Comparison of ENCODE assay signal across 8 cellular contexts in the genomic region with DNA sequence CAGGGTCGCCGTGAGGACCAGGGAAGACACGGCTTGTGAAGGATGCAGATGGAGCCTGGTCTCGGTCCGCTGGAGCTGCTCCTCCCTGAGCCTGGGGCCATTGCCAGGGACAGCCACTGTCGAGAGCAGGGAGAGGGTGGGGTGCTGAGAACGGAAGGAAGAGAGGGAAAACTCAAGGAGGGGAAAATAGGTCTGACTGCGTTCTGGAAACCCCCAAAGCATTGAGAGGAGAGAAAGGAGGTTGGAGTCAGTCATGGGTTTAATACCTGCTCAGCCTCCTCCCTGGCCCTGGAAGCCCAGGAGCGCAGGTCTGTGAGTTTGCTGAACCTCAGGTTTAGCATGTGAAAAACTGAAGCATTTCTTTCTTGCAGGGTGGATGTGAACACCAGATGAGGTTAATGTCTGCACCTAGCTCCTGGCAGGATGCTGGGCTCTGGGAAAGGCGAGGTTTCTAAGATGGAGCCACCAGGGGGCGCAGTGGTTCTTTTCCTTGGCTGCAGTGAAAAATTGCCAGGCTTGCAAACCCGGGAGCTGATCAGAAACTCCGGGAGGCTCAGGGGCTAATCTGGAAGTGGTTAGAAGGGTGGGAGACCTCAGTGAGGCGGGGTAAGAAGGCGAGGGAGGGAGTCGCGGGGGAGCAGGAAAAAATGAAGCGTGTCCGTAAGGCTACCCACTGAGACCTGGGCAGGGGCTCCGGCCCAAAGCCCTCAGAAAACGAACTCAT. TPM values are rescaled to one million over a fixed set of nuclear protein-coding genes. Genes with fewer than 3 reads are reported as not detected.
DNase-seq lines count a peak whose midpoint lies in the region; ATAC-seq and TF ChIP-seq lines count a peak whose summit lies in the region.

No MANE protein-coding gene starts in this region.

- H3K4me1 ChIP-seq in CD4-positive, alpha-beta memory T cell (ENCODE audit: insufficient read depth, low read length), result peaks cover 26% of the 10 kb centered on the region
- H3K4me1 ChIP-seq in esophagus squamous epithelium, result peaks cover 0 to 22% (median 6%) of the 10 kb centered on the region in 3 donors

- intact Hi-C loops in CD4-positive, alpha-beta memory T cell (cut with micrococcal nuclease), result loop anchor here (1.0 to 2.0 kb wide), 4 partner anchors 13 to 490 kb away; a partner anchor contains a TSS
- intact Hi-C loops in esophagus squamous epithelium (cut with DNase I), result no loop called here

- peak; percentile 76 to 87 (median 80) for TF ChIP-seq CTCF in esophagus squamous epithelium (IDR thresholded peaks at IDR 0.05)

- H3K9me3 Mint-ChIP-seq in CD4-positive, alpha-beta memory T cell, result peaks cover 0 to 4% (median 0%) of the 10 kb centered on the region in 8 donors
- no peaks in the 10 kb centered on the region for H3K9me3 Mint-ChIP-seq in naive thymus-derived CD8-positive, alpha-beta T cell

- peak overlapping the region in 5 of 7 donors; percentile 25 to 75 (median 65) for H3K27ac Mint-ChIP-seq in CD4-positive, alpha-beta memory T cell
- peak overlapping the region in 5 of 10 donors; percentile 2 to 82 (median 66) for H3K27ac Mint-ChIP-seq in naive thymus-derived CD8-positive, alpha-beta T cell

- H3K4me3 Mint-ChIP-seq in CD4-positive, alpha-beta memory T cell, result peak overlapping the region in 4 of 8 donors; percentile 21 to 58 (median 34)
- peak overlapping the region in 2 of 10 donors; percentile 6 to 11 for H3K4me3 Mint-ChIP-seq in naive thymus-derived CD8-positive, alpha-beta T cell

- no peaks in the 10 kb centered on the region for H3K9me3 ChIP-seq in CD4-positive, alpha-beta memory T cell (ENCODE audit: control insufficient read depth in 1 of 2, low read length in 2 of 2)
- no peaks in the 10 kb centered on the region for H3K9me3 ChIP-seq in esophagus squamous epithelium

- H3K4me1 Mint-ChIP-seq in CD4-positive, alpha-beta memory T cell, result peaks cover 21 to 33% (median 29%) of the 10 kb centered on the region in 4 donors
- H3K4me1 Mint-ChIP-seq in naive thymus-derived CD8-positive, alpha-beta T cell, result peaks cover 14 to 29% (median 24%) of the 10 kb centered on the region in 4 donors

- CTCF ChIA-PET in CD4-positive, alpha-beta memory T cell (lab: Charles Lee; ENCODE audit: partially characterized antibody), result interaction anchor here (0.6 to 8.5 kb wide), 46 partner anchors 9 to 899 kb away, joined by 3 to 124 read pairs (median 6); a partner anchor contains a TSS

- no peak for TF ChIP-seq POLR2A in esophagus squamous epithelium (IDR thresholded peaks at IDR 0.05)

- 47 to 53% methylated on average over 18 to 19 of the region's 21 CpGs for WGBS in esophagus squamous epithelium, 2 donors

- peak; percentile 62 to 68 for ATAC-seq in naive thymus-derived CD8-positive, alpha-beta T cell
- ATAC-seq in GM21526 (IDR thresholded peaks at IDR 0.05; ENCODE audit: low FRiP score, unreplicated experiment), result no peak

- H3K27ac ChIP-seq in CD4-positive, alpha-beta memory T cell (ENCODE audit: low read depth, low read length), result no peak overlapping the region
- H3K27ac ChIP-seq in esophagus squamous epithelium, result no peak overlapping the region

- no peak overlapping the region for H3K4me3 ChIP-seq in CD4-positive, alpha-beta memory T cell (ENCODE audit: low read length in 2 of 2)
- no peak overlapping the region for H3K4me3 ChIP-seq in esophagus squamous epithelium

- H3K36me3 ChIP-seq in CD4-positive, alpha-beta memory T cell (ENCODE audit: insufficient read depth, low read length), result no peaks in the 10 kb centered on the region
- no peaks in the 10 kb centered on the region for H3K36me3 ChIP-seq in esophagus squamous epithelium

- POLR2A ChIA-PET in CD4-positive, alpha-beta memory T cell (lab: Charles Lee; ENCODE audit: partially characterized antibody), result interaction anchor here (1.0 to 2.6 kb wide), 9 partner anchors 9 to 45 kb away, joined by 3 to 18 read pairs (median 6); a partner anchor contains a TSS
- POLR2A ChIA-PET in naive thymus-derived CD8-positive, alpha-beta T cell (lab: Charles Lee), result interaction anchor here (1.4 to 2.1 kb wide), 3 partner anchors 13 to 32 kb away, joined by 4 to 6 read pairs (median 5); no protein-coding TSS in a partner anchor

- no peaks in the 10 kb centered on the region for H3K36me3 Mint-ChIP-seq in CD4-positive, alpha-beta memory T cell
- H3K36me3 Mint-ChIP-seq in naive thymus-derived CD8-positive, alpha-beta T cell, result no peaks in the 10 kb centered on the region

- DNase-seq in CD4-positive, alpha-beta memory T cell, result peak; percentile 59 to 66 (median 62)
- DNase-seq in HUDEP-2 (lab: John Stamatoyannopoulos, UW; ENCODE audit: unreplicated experiment in 76 of 76) (peak in 50 of 76 experiments; percentile 1 to 63 (median 26)), OCI-M1 (lab: John Stamatoyannopoulos, UW) (peak; percentile 67), activated T-cell treated with anti-CD3 and anti-CD28 coated beads for 48 hours (ENCODE audit: low read depth) (peak; percentile 65), esophagus squamous epithelium (lab: John Stamatoyannopoulos, UW) (no peak)
- peak; percentile 36 to 79 (median 62) for DNase-seq in naive thymus-derived CD8-positive, alpha-beta T cell
- peak; percentile 22 to 70 (median 53) for DNase-seq in stimulated activated naive CD4-positive, alpha-beta T cell (lab: John Stamatoyannopoulos, UW)

- no peaks in the 10 kb centered on the region for H3K27me3 Mint-ChIP-seq in CD4-positive, alpha-beta memory T cell
- H3K27me3 Mint-ChIP-seq in naive thymus-derived CD8-positive, alpha-beta T cell, result no peaks in the 10 kb centered on the region

- no peaks in the 10 kb centered on the region for H3K27me3 ChIP-seq in CD4-positive, alpha-beta memory T cell (ENCODE audit: insufficient read depth, low read length)
- no peaks in the 10 kb centered on the region for H3K27me3 ChIP-seq in esophagus squamous epithelium

RNA-seq across cellular contexts. Expression of a gene that starts 33.6 kb away (rescaled TPM):
- total RNA-seq in CD4-positive, alpha-beta memory T cell, result 100 to 1,000 TPM; 138 to 154 TPM
- polyA plus RNA-seq in CD4-positive, alpha-beta memory T cell, result 10 to 100 TPM; 67.6 to 94.6 TPM
- 100 to 1,000 TPM in 3 of 4 donors, 10 to 100 TPM in 1; 80.3 to 117 (median 110) TPM for total RNA-seq in esophagus squamous epithelium
- 100 to 1,000 TPM; 108 to 114 TPM for total RNA-seq in naive thymus-derived CD8-positive, alpha-beta T cell
- polyA plus RNA-seq in naive thymus-derived CD8-positive, alpha-beta T cell, result 10 to 100 TPM; 36.6 to 41.6 (median 39.0) TPM

RNA-seq across cellular contexts. Expression of a gene that starts 45.2 kb away (rescaled TPM):
- not detected for total RNA-seq in CD4-positive, alpha-beta memory T cell
- under 1 TPM in 1 of 2 donors, not detected in 1; 0.32 TPM for polyA plus RNA-seq in CD4-positive, alpha-beta memory T cell
- total RNA-seq in esophagus squamous epithelium, result 1 to 10 TPM in 2 of 4 donors, under 1 TPM in 2; 0.38 to 2.5 (median 1.3) TPM
- total RNA-seq in naive thymus-derived CD8-positive, alpha-beta T cell, result not detected
- not detected for polyA plus RNA-seq in naive thymus-derived CD8-positive, alpha-beta T cell
